ENCODE assay signal across 20 cellular contexts in genomic region chr10:119247550-119247894, GRCh38. TPM values are rescaled to one million over a fixed set of nuclear protein-coding genes. Genes with fewer than 3 reads are reported as not detected.
DNase-seq lines count a peak whose midpoint lies in the region; ATAC-seq and TF ChIP-seq lines count a peak whose summit lies in the region.
"Had no signal": no experiment of that assay in that cellular context is flagged by ENCODE, and none has a peak within 500 bp of the region (broad histone marks: within the 10 kb centered on the region; RNA-seq: fewer than 3 reads in every experiment).

No MANE protein-coding gene starts in this region.

- H4K12ac ChIP-seq in trophoblast cell (ENCODE audit: low read depth, low read length) = no peak overlapping the region

- intact Hi-C loops in cardiac septum (cut with DNase I) = no loop called here
- intact Hi-C loops in activated CD8-positive, alpha-beta T cell treated with anti-CD3 and anti-CD28 coated beads for 36 hours (cut with micrococcal nuclease) = no loop called here

- no peaks in the 10 kb centered on the region for H3K9me3 Mint-ChIP-seq in activated CD8-positive, alpha-beta T cell treated with anti-CD3 and anti-CD28 coated beads for 36 hours
- H3K9me3 Mint-ChIP-seq: activated CD4-positive, alpha-beta T cell treated with anti-CD3 and anti-CD28 coated beads, Interleukin-2, amount 10 ng/mL, durations not matched to agents 7 days and 5 days; CD4-positive, alpha-beta memory T cell had no signal

- no peak overlapping the region for H2BK120ac ChIP-seq in trophoblast cell (ENCODE audit: insufficient read depth, low read length, poor library complexity)

- no peak overlapping the region for H3K4me3 Mint-ChIP-seq in activated CD8-positive, alpha-beta T cell treated with anti-CD3 and anti-CD28 coated beads for 36 hours
- H3K4me3 Mint-ChIP-seq: activated CD4-positive, alpha-beta T cell treated with anti-CD3 and anti-CD28 coated beads, Interleukin-2, amount 10 ng/mL, durations not matched to agents 7 days and 5 days; CD4-positive, alpha-beta memory T cell had no signal

- no peak overlapping the region for H2BK5ac ChIP-seq in trophoblast cell (ENCODE audit: low read depth, low read length, poor library complexity)

- no peak overlapping the region for H4K8ac ChIP-seq in trophoblast cell (ENCODE audit: low read depth, low read length)

- POLR2A ChIA-PET in activated CD8-positive, alpha-beta T cell treated with anti-CD3 and anti-CD28 coated beads for 36 hours (lab: Charles Lee) = no interaction called here

- CTCF ChIA-PET in activated CD8-positive, alpha-beta T cell treated with anti-CD3 and anti-CD28 coated beads for 36 hours (lab: Charles Lee) = interaction anchor here (0.9 kb wide), 1 partner anchor 41 kb away, joined by 4 read pairs; the partner anchor contains the start of gene GRK5

- H2AFZ ChIP-seq in hepatocyte (no peak overlapping the region), trophoblast cell (ENCODE audit: insufficient read depth, low read length, poor library complexity) (no peak overlapping the region)

- H3K14ac ChIP-seq in trophoblast cell (ENCODE audit: low read length) = no peak overlapping the region

- H3K79me1 ChIP-seq in trophoblast cell (ENCODE audit: low read length) = peaks cover 3% of the 10 kb centered on the region

- H3K23ac ChIP-seq in trophoblast cell (ENCODE audit: low read length) = no peak overlapping the region

- no peak for ATAC-seq in activated CD8-positive, alpha-beta T cell treated with anti-CD3 and anti-CD28 coated beads for 36 hours
- ATAC-seq in HG02571 (IDR thresholded peaks at IDR 0.05; ENCODE audit: unreplicated experiment) = no peak

- H3K9ac ChIP-seq in skeletal muscle satellite cell (ENCODE audit: low read depth, low read length) (no peak overlapping the region), trophoblast cell (ENCODE audit: low read length) (no peak overlapping the region)

- TF ChIP-seq CTCF in right atrium auricular region (IDR thresholded peaks at IDR 0.05) (no peak), hepatocyte (IDR thresholded peaks at IDR 0.05; ENCODE audit: poor library complexity) (no peak)
- no peak for TF ChIP-seq CTCF in activated CD8-positive, alpha-beta T cell treated with anti-CD3 and anti-CD28 coated beads for 36 hours (IDR thresholded peaks at IDR 0.05)

- H3K4me1 ChIP-seq in right atrium auricular region (peaks cover 0 to 46% of the 10 kb centered on the region in 2 donors), hepatocyte (ENCODE audit: insufficient read depth) (peaks cover 49% of the 10 kb centered on the region), skeletal muscle satellite cell (ENCODE audit: control insufficient read depth, insufficient read depth, low read length) (peaks cover 34% of the 10 kb centered on the region), trophoblast cell (ENCODE audit: control insufficient read depth in 1 of 2, insufficient read depth in 2 of 2, low read length in 2 of 2) (peaks cover 11 to 19% of the 10 kb centered on the region in 2 experiments)

- H3K27ac Mint-ChIP-seq in activated CD8-positive, alpha-beta T cell treated with anti-CD3 and anti-CD28 coated beads for 36 hours = no peak overlapping the region
- H3K27ac Mint-ChIP-seq: activated CD4-positive, alpha-beta T cell treated with anti-CD3 and anti-CD28 coated beads, Interleukin-2, amount 10 ng/mL, durations not matched to agents 7 days and 5 days had no signal

- no peaks in the 10 kb centered on the region for H3K9me2 ChIP-seq in hepatocyte (replicated peaks; ENCODE audit: insufficient read depth)

- H3K27ac ChIP-seq in right atrium auricular region = peak overlapping the region; percentile 28 to 71
- H3K27ac ChIP-seq in hepatocyte = peak overlapping the region; percentile 55
- no peak overlapping the region for H3K27ac ChIP-seq in trophoblast cell (ENCODE audit: low read depth, low read length)

- no peak for DNase-seq in right atrium auricular region (ENCODE audit: low spot score)
- no peak for DNase-seq in cardiac septum (ENCODE audit: low spot score)
- no peak for DNase-seq in hepatocyte (ENCODE audit: low spot score)
- DNase-seq in activated CD8-positive, alpha-beta T cell treated with anti-CD3 and anti-CD28 coated beads for 36 hours = no peak
- no peak for DNase-seq in trophoblast cell
- DNase-seq in AG08395 (ENCODE audit: low spot score) = no peak
- DNase-seq: activated CD4-positive, alpha-beta T cell treated with anti-CD3 and anti-CD28 coated beads, Interleukin-2, amount 10 ng/mL, durations not matched to agents 7 days and 5 days; activated naive CD4-positive, alpha-beta T cell treated with Interleukin-2 at 50 U/mL for 16 hours; activated T-cell treated with anti-CD3 and anti-CD28 coated beads for 4 hours; anterior cingulate cortex; CD4-positive, alpha-beta memory T cell; DMS79; foreskin melanocyte; mucosa of descending colon; NCI-H1436 treated with DMSO at 0.1 percent for 48 hours; occipital lobe; stimulated activated CD4-positive, alpha-beta T cell treated with anti-CD3 and anti-CD28 coated beads, Interleukin-4, amount 100 ng/mL, for 1 hour; substantia nigra had no signal

- no peaks in the 10 kb centered on the region for H3K36me3 ChIP-seq in right atrium auricular region
- no peaks in the 10 kb centered on the region for H3K36me3 ChIP-seq in hepatocyte (replicated peaks; ENCODE audit: insufficient read depth, low read depth)
- no peaks in the 10 kb centered on the region for H3K36me3 ChIP-seq in skeletal muscle satellite cell (ENCODE audit: insufficient read depth, low read length)
- no peaks in the 10 kb centered on the region for H3K36me3 ChIP-seq in trophoblast cell (ENCODE audit: control insufficient read depth in 1 of 2, insufficient read depth in 2 of 2, low read length in 2 of 2)

- no peak overlapping the region for H2BK12ac ChIP-seq in trophoblast cell (ENCODE audit: low read length)

- H3K4me1 Mint-ChIP-seq in activated CD8-positive, alpha-beta T cell treated with anti-CD3 and anti-CD28 coated beads for 36 hours (ENCODE audit: low read depth) = peaks cover 20% of the 10 kb centered on the region

- no peak overlapping the region for H3K4ac ChIP-seq in trophoblast cell (ENCODE audit: low read depth, low read length)

- H3K27me3 Mint-ChIP-seq in activated CD8-positive, alpha-beta T cell treated with anti-CD3 and anti-CD28 coated beads for 36 hours = no peaks in the 10 kb centered on the region
- H3K27me3 Mint-ChIP-seq: activated CD4-positive, alpha-beta T cell treated with anti-CD3 and anti-CD28 coated beads, Interleukin-2, amount 10 ng/mL, durations not matched to agents 7 days and 5 days; CD4-positive, alpha-beta memory T cell had no signal

- no peaks in the 10 kb centered on the region for H3K27me3 ChIP-seq in right atrium auricular region
- H3K27me3 ChIP-seq in hepatocyte = no peaks in the 10 kb centered on the region
- peaks cover under 1% of the 10 kb centered on the region for H3K27me3 ChIP-seq in skeletal muscle satellite cell (ENCODE audit: control insufficient read depth, insufficient read depth, low read length)
- H3K27me3 ChIP-seq in trophoblast cell (ENCODE audit: insufficient read depth, low read length) = no peaks in the 10 kb centered on the region

- H3K36me3 Mint-ChIP-seq in activated CD8-positive, alpha-beta T cell treated with anti-CD3 and anti-CD28 coated beads for 36 hours (ENCODE audit: low read depth) = no peaks in the 10 kb centered on the region

- H3K4me2 ChIP-seq in hepatocyte (no peak overlapping the region), skeletal muscle satellite cell (ENCODE audit: low read length) (peak overlapping the region; percentile 43), trophoblast cell (ENCODE audit: low read length) (no peak overlapping the region)

- H4K20me1 ChIP-seq in hepatocyte (ENCODE audit: insufficient read depth, poor library complexity, severe bottlenecking) = no peaks in the 10 kb centered on the region

- H3K9me3 ChIP-seq in right atrium auricular region (no peaks in the 10 kb centered on the region), hepatocyte (ENCODE audit: low read depth) (no peaks in the 10 kb centered on the region), skeletal muscle satellite cell (replicated peaks; ENCODE audit: low read length) (no peaks in the 10 kb centered on the region), trophoblast cell (ENCODE audit: insufficient read depth, low read depth, low read length) (no peaks in the 10 kb centered on the region)
- H3K9me3 ChIP-seq: mucosa of descending colon had no signal

- H4K91ac ChIP-seq in trophoblast cell (ENCODE audit: low read depth, low read length) = no peak overlapping the region

- no peak overlapping the region for H3K18ac ChIP-seq in trophoblast cell (ENCODE audit: low read length)

- H3K79me2 ChIP-seq in hepatocyte (peaks cover 71% of the 10 kb centered on the region), trophoblast cell (ENCODE audit: control insufficient read depth, insufficient read depth, low read length, poor library complexity) (no peaks in the 10 kb centered on the region)

- H3K4me3 ChIP-seq in right atrium auricular region (no peak overlapping the region), hepatocyte (no peak overlapping the region), skeletal muscle satellite cell (ENCODE audit: low read length) (no peak overlapping the region), trophoblast cell (ENCODE audit: low read depth, low read length) (no peak overlapping the region)
- H3K4me3 ChIP-seq: mucosa of descending colon had no signal

- no peak overlapping the region for H2AK5ac ChIP-seq in trophoblast cell (ENCODE audit: low read length)

RNA-seq across cellular contexts. Expression of gene GRK5, which starts 40.2 kb away (rescaled TPM):
- total RNA-seq in right atrium auricular region (10 to 100 TPM; 19.2 to 53.8 TPM), cardiac septum (17.6 TPM), hepatocyte (19.9 and 20.5 TPM in 2 replicates)
- polyA plus RNA-seq in hepatocyte = 7.6 and 8.7 TPM in 2 replicates
- 5.1 and 6.8 TPM in 2 replicates for total RNA-seq in skeletal muscle satellite cell (2012; rRNA removed)
- total RNA-seq in activated CD8-positive, alpha-beta T cell treated with anti-CD3 and anti-CD28 coated beads for 36 hours = 10 to 100 TPM; 14.8 to 15.6 TPM
- 1.4 and 1.5 TPM in 2 replicates for polyA plus RNA-seq in trophoblast cell (2013)
